ENCODE assay signal across 28 cellular contexts in the genomic region with DNA sequence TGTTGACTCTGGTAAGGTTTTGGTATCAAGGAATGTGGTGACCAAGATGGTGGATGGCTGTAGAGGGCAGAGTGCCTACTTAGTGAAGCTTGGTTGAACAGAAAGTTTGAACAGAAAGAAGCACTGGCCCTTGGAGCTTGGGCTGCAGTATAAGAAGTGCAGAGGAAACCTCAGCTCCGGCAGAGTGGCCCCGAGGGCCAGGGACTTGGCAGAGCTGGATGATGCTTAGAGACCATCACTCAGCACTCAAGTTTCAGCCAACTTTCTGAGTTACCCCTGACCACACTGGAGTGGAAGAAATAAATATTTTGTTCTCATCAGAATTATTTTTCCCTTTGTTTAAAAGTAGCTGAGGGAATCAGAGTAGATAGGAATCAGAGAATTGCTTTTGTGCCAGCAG.
"Had no signal": no experiment of that assay in that cellular context is flagged by ENCODE, and none has a peak within 500 bp of the region (broad histone marks: within the 10 kb centered on the region; RNA-seq: fewer than 3 reads in every experiment).

No MANE protein-coding gene starts in this region.

- H3K4me1 Mint-ChIP-seq: activated CD4-positive, alpha-beta T cell treated with anti-CD3 and anti-CD28 coated beads, Interleukin-2, amount 10 ng/mL, durations not matched to agents 24 days and 14 days; activated naive CD4-positive, alpha-beta T cell treated with anti-CD3 and anti-CD28 coated beads, Interleukin-2, amount 10 ng/mL, durations not matched to agents 7 days and 5 days; activated naive CD8-positive, alpha-beta T cell treated with anti-CD3 and anti-CD28 coated beads, Interleukin-2, amount 10 ng/mL, durations not matched to agents 7 days and 5 days; immature natural killer cell; memory B cell; stimulated activated memory B cell treated with anti-CD40 and anti-IgM and Interleukin-4, amounts not matched to agents 10 μg/mL and 1 μg/mL and 100 μg/mL, for 72 hours; stimulated activated naive CD8-positive, alpha-beta T cell treated with anti-CD3 and anti-CD28 coated beads, Interleukin-15, amount 100 ng/mL, for 72 hours had no signal

- H3K36me3 ChIP-seq: ascending aorta, tibial nerve had no signal

- H3K4me1 ChIP-seq: ascending aorta, tibial nerve had no signal

- H3K27ac Mint-ChIP-seq: activated CD4-positive, alpha-beta memory T cell treated with anti-CD3 and anti-CD28 coated beads for 36 hours; activated CD4-positive, alpha-beta T cell treated with anti-CD3 and anti-CD28 coated beads, Interleukin-2, amount 10 ng/mL, durations not matched to agents 24 days and 14 days; activated naive CD4-positive, alpha-beta T cell treated with anti-CD3 and anti-CD28 coated beads, Interleukin-2, amount 10 ng/mL, durations not matched to agents 7 days and 5 days; activated naive CD8-positive, alpha-beta T cell treated with anti-CD3 and anti-CD28 coated beads, Interleukin-2, amount 10 ng/mL, durations not matched to agents 7 days and 5 days; brain; immature natural killer cell; memory B cell; natural killer cell treated with Interleukin-12 subunit alpha and Interleukin-12 subunit beta and Interleukin-15 and Interleukin-18, amount 100 ng/mL, for 72 hours; progenitor cell of endocrine pancreas; stimulated activated memory B cell treated with anti-CD40 and anti-IgM and Interleukin-4, amounts not matched to agents 10 μg/mL and 1 μg/mL and 100 μg/mL, for 72 hours; stimulated activated naive CD8-positive, alpha-beta T cell treated with anti-CD3 and anti-CD28 coated beads, Interleukin-15, amount 100 ng/mL, for 72 hours had no signal

- H3K9me3 Mint-ChIP-seq: activated CD4-positive, alpha-beta T cell treated with anti-CD3 and anti-CD28 coated beads, Interleukin-2, amount 10 ng/mL, durations not matched to agents 24 days and 14 days had no signal

- H3K4me3 ChIP-seq: ascending aorta, tibial nerve had no signal

- H3K27ac ChIP-seq: ascending aorta, tibial nerve had no signal

- H3K27me3 ChIP-seq: ascending aorta, tibial nerve had no signal

- ATAC-seq: left colon; natural killer cell treated with Interleukin-12 subunit alpha and Interleukin-12 subunit beta and Interleukin-15 and Interleukin-18, amount 100 ng/mL, for 72 hours; sciatic nerve; stimulated activated memory B cell treated with anti-CD40 and anti-IgM and Interleukin-4, amounts not matched to agents 10 μg/mL and 1 μg/mL and 100 μg/mL, for 72 hours; stimulated activated naive CD8-positive, alpha-beta T cell treated with anti-CD3 and anti-CD28 coated beads, Interleukin-15, amount 100 ng/mL, for 72 hours had no signal

- DNase-seq: activated CD4-positive, alpha-beta memory T cell treated with anti-CD3 and anti-CD28 coated beads for 36 hours; activated CD4-positive, alpha-beta T cell treated with anti-CD3 and anti-CD28 coated beads, Interleukin-2, amount 10 ng/mL, durations not matched to agents 24 days and 14 days; activated CD4-positive, CD25-positive, alpha-beta regulatory T cell treated with anti-CD3 and anti-CD28 coated beads, Interleukin-2, amount 50 U/mL, for 72 hours; activated CD8-positive, alpha-beta memory T cell treated with anti-CD3 and anti-CD28 coated beads, Interleukin-2, amount 50 U/mL, for 4 hours; activated gamma-delta T cell; activated naive CD4-positive, alpha-beta T cell treated with anti-CD3 and anti-CD28 coated beads, Interleukin-2, amount 10 ng/mL, durations not matched to agents 7 days and 5 days; activated naive CD8-positive, alpha-beta T cell treated with anti-CD3 and anti-CD28 coated beads, Interleukin-2, amount 10 ng/mL, durations not matched to agents 7 days and 5 days; activated T-cell treated with anti-CD3 and anti-CD28 coated beads, Interleukin-2, amount 50 U/mL, for 1 hour; foreskin fibroblast; hypothalamus; immature natural killer cell; kidney; left colon; retina; small intestine; stimulated activated CD4-positive, alpha-beta T cell treated with anti-CD3 and anti-CD28 coated beads, Interleukin-1b, Interleukin-23, amount 100 ng/mL, for 48 hours; stimulated activated CD4-positive, alpha-beta T cell treated with anti-CD3 and anti-CD28 coated beads, Interleukin-4, amount 100 ng/mL, for 4 hours; stimulated activated CD8-positive, alpha-beta memory T cell treated with anti-CD3 and anti-CD28 coated beads, Interleukin-4, amount 100 ng/mL, for 48 hours; stimulated activated naive CD8-positive, alpha-beta T cell treated with anti-CD3 and anti-CD28 coated beads, Interleukin-15, amount 100 ng/mL, for 72 hours; T-helper 9 cell had no signal

- H3K27me3 Mint-ChIP-seq: activated CD4-positive, alpha-beta memory T cell treated with anti-CD3 and anti-CD28 coated beads for 36 hours; activated CD4-positive, alpha-beta T cell treated with anti-CD3 and anti-CD28 coated beads, Interleukin-2, amount 10 ng/mL, durations not matched to agents 24 days and 14 days; activated naive CD4-positive, alpha-beta T cell treated with anti-CD3 and anti-CD28 coated beads, Interleukin-2, amount 10 ng/mL, durations not matched to agents 7 days and 5 days; activated naive CD8-positive, alpha-beta T cell treated with anti-CD3 and anti-CD28 coated beads, Interleukin-2, amount 10 ng/mL, durations not matched to agents 7 days and 5 days; brain; memory B cell; natural killer cell treated with Interleukin-12 subunit alpha and Interleukin-12 subunit beta and Interleukin-15 and Interleukin-18, amount 100 ng/mL, for 72 hours; stimulated activated memory B cell treated with anti-CD40 and anti-IgM and Interleukin-4, amounts not matched to agents 10 μg/mL and 1 μg/mL and 100 μg/mL, for 72 hours; stimulated activated naive CD8-positive, alpha-beta T cell treated with anti-CD3 and anti-CD28 coated beads, Interleukin-15, amount 100 ng/mL, for 72 hours had no signal

- H3K4me3 Mint-ChIP-seq: activated CD4-positive, alpha-beta memory T cell treated with anti-CD3 and anti-CD28 coated beads for 36 hours; activated CD4-positive, alpha-beta T cell treated with anti-CD3 and anti-CD28 coated beads, Interleukin-2, amount 10 ng/mL, durations not matched to agents 24 days and 14 days; activated naive CD4-positive, alpha-beta T cell treated with anti-CD3 and anti-CD28 coated beads, Interleukin-2, amount 10 ng/mL, durations not matched to agents 7 days and 5 days; activated naive CD8-positive, alpha-beta T cell treated with anti-CD3 and anti-CD28 coated beads, Interleukin-2, amount 10 ng/mL, durations not matched to agents 7 days and 5 days; brain; immature natural killer cell; memory B cell; natural killer cell treated with Interleukin-12 subunit alpha and Interleukin-12 subunit beta and Interleukin-15 and Interleukin-18, amount 100 ng/mL, for 72 hours; stimulated activated memory B cell treated with anti-CD40 and anti-IgM and Interleukin-4, amounts not matched to agents 10 μg/mL and 1 μg/mL and 100 μg/mL, for 72 hours; stimulated activated naive CD8-positive, alpha-beta T cell treated with anti-CD3 and anti-CD28 coated beads, Interleukin-15, amount 100 ng/mL, for 72 hours had no signal

- H3K36me3 Mint-ChIP-seq: activated CD4-positive, alpha-beta memory T cell treated with anti-CD3 and anti-CD28 coated beads for 36 hours; activated naive CD4-positive, alpha-beta T cell treated with anti-CD3 and anti-CD28 coated beads, Interleukin-2, amount 10 ng/mL, durations not matched to agents 7 days and 5 days; activated naive CD8-positive, alpha-beta T cell treated with anti-CD3 and anti-CD28 coated beads, Interleukin-2, amount 10 ng/mL, durations not matched to agents 7 days and 5 days; brain; memory B cell; stimulated activated memory B cell treated with anti-CD40 and anti-IgM and Interleukin-4, amounts not matched to agents 10 μg/mL and 1 μg/mL and 100 μg/mL, for 72 hours had no signal
